In the genomic region with DNA sequence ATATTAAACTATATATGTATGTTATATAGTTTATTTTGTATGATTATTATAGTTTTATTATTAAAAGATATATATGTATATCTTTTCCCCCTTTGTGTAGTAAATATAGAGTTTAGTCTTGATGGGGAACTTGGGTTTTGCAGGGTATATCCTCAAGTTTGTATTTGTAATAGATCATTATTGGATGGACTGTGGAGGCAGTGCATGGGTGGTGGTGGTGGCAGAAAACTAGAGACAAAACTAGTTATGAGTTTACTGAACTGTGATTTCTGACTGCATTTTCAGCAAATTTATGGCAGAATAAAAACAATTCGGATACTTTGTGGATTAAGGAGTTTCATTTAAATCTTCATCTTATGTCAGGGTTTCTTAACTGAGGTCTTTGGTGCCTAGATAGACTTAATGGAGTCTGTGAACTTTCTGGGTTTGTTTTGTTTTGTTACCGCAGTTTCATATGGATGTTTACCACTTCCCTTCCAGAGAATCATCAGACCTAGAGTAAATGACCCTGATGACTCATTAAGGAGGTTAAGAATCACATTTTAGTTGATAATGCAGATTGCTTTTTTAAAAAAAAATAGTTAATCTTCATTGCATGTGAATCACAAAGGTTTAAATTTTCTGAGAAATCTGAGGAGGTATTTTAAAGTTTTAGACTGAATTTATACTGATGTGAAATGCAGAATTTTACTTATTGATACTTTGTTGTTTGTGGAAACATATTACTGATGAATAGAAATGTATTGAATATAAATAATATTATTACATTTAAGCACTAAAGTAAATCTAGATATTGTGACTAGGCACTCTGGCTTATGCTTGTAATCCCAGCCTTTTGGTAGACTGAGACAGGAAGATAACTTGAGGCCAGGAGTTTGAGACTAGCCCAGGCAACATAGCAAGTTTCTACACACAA, we compare ENCODE assay signal across 8 cellular contexts. TPM values are rescaled to one million over a fixed set of nuclear protein-coding genes. Genes with fewer than 3 reads are reported as not detected.
DNase-seq lines count a peak whose midpoint lies in the region; ATAC-seq, FAIRE-seq and TF ChIP-seq lines count a peak whose summit lies in the region.

No MANE protein-coding gene starts in this region.

- intact Hi-C loops in colonic mucosa (cut with DNase I) = no loop called here
- intact Hi-C loops in stomach (cut with DNase I; ENCODE audit: low total_unique reads) = no loop called here

- H3K27me3 Mint-ChIP-seq in activated CD8-positive, alpha-beta memory T cell treated with anti-CD3 and anti-CD28 coated beads, Interleukin-2, amount 10 ng/mL, durations not matched to agents 7 days and 5 days = no peaks in the 10 kb centered on the region

- no peak overlapping the region for H3K9ac ChIP-seq in colonic mucosa (ENCODE audit: low read depth in 2 of 2, low read length in 2 of 2)

- H3K27ac Mint-ChIP-seq in activated CD8-positive, alpha-beta memory T cell treated with anti-CD3 and anti-CD28 coated beads, Interleukin-2, amount 10 ng/mL, durations not matched to agents 7 days and 5 days = peak overlapping the region; percentile 74

- H3K27ac ChIP-seq in colonic mucosa (no peak overlapping the region), stomach (no peak overlapping the region)

- H3K27me3 ChIP-seq in H7 (ENCODE audit: control insufficient read depth, insufficient read depth, low read length) (no peaks in the 10 kb centered on the region), colonic mucosa (no peaks in the 10 kb centered on the region), stomach (no peaks in the 10 kb centered on the region)

- DNase-seq in activated CD8-positive, alpha-beta memory T cell treated with anti-CD3 and anti-CD28 coated beads, Interleukin-2, amount 10 ng/mL, durations not matched to agents 7 days and 5 days = no peak
- DNase-seq in activated CD8-positive, alpha-beta memory T cell treated with anti-CD3 and anti-CD28 coated beads, Interleukin-2, amount 50 U/mL, for 4 hours = no peak
- DNase-seq in RCC 7860 (ENCODE audit: low spot score) (peak; percentile 55), foreskin melanocyte (peak; percentile 78), H7 (no peak), colonic mucosa (no peak), stomach (no peak)

- TF ChIP-seq POLR2A in stomach (IDR thresholded peaks at IDR 0.05) = no peak

- H3K4me3 ChIP-seq in H7 (ENCODE audit: insufficient read depth, low read depth, low read length) (no peak overlapping the region), colonic mucosa (no peak overlapping the region), stomach (no peak overlapping the region)

- CTCF ChIA-PET in activated CD8-positive, alpha-beta memory T cell treated with anti-CD3 and anti-CD28 coated beads, Interleukin-2, amount 10 ng/mL, durations not matched to agents 7 days and 5 days (lab: Charles Lee) = no interaction called here

- peaks cover 7% of the 10 kb centered on the region for H3K36me3 Mint-ChIP-seq in activated CD8-positive, alpha-beta memory T cell treated with anti-CD3 and anti-CD28 coated beads, Interleukin-2, amount 10 ng/mL, durations not matched to agents 7 days and 5 days

- ATAC-seq in activated CD8-positive, alpha-beta memory T cell treated with anti-CD3 and anti-CD28 coated beads, Interleukin-2, amount 10 ng/mL, durations not matched to agents 7 days and 5 days = peak; percentile 84
- ATAC-seq in HG02943 (IDR thresholded peaks at IDR 0.05; ENCODE audit: low read depth, unreplicated experiment) = peak; percentile 94

- H3K4me1 ChIP-seq in colonic mucosa (peaks cover 5% of the 10 kb centered on the region), stomach (peaks cover 0 to 71% (median 48%) of the 10 kb centered on the region in 4 donors)

- TF ChIP-seq CTCF in colonic mucosa (IDR thresholded peaks at IDR 0.05) = no peak
- no peak for TF ChIP-seq CTCF in stomach (IDR thresholded peaks at IDR 0.05)

- H3K36me3 ChIP-seq in H7 (replicated peaks; ENCODE audit: control insufficient read depth, insufficient read depth, low read length) = no peaks in the 10 kb centered on the region
- no peaks in the 10 kb centered on the region for H3K36me3 ChIP-seq in colonic mucosa
- H3K36me3 ChIP-seq in stomach = no peaks in the 10 kb centered on the region

- H3K9me3 Mint-ChIP-seq in activated CD8-positive, alpha-beta memory T cell treated with anti-CD3 and anti-CD28 coated beads, Interleukin-2, amount 10 ng/mL, durations not matched to agents 7 days and 5 days (ENCODE audit: low read depth) = no peaks in the 10 kb centered on the region

- peaks cover 44% of the 10 kb centered on the region for H3K4me1 Mint-ChIP-seq in activated CD8-positive, alpha-beta memory T cell treated with anti-CD3 and anti-CD28 coated beads, Interleukin-2, amount 10 ng/mL, durations not matched to agents 7 days and 5 days

- FAIRE-seq in RCC 7860 (lab: Jason Lieb, UNC) = peak; percentile 35

- H3K4me3 Mint-ChIP-seq in activated CD8-positive, alpha-beta memory T cell treated with anti-CD3 and anti-CD28 coated beads, Interleukin-2, amount 10 ng/mL, durations not matched to agents 7 days and 5 days = no peak overlapping the region

- no peaks in the 10 kb centered on the region for H3K9me3 ChIP-seq in colonic mucosa
- no peaks in the 10 kb centered on the region for H3K9me3 ChIP-seq in stomach

- TF ChIP-seq EP300 in stomach (IDR thresholded peaks at IDR 0.05) = no peak

- WGBS in stomach, 5 donors = 39 to 56% (median 44%) methylated on average over 2 of the region's 2 CpGs

RNA-seq across cellular contexts. Expression of a gene that starts 14.5 kb away (rescaled TPM):
- 10 to 100 TPM; 19.4 to 21.8 TPM for total RNA-seq in activated CD8-positive, alpha-beta memory T cell treated with anti-CD3 and anti-CD28 coated beads, Interleukin-2, amount 10 ng/mL, durations not matched to agents 7 days and 5 days
- 9.5 and 15.6 TPM in 2 replicates for total RNA-seq in H7 (2014; rRNA removed; shearing (Covaris generic))
- 10 to 100 TPM; 18.4 to 20.7 TPM for total RNA-seq in colonic mucosa
- 10 to 100 TPM in 4 of 5 donors, under 1 TPM in 1; 0.87 to 42.2 (median 32.1) TPM for total RNA-seq in stomach
- polyA plus RNA-seq in stomach = 10 to 100 TPM in 1 of 3 donors, 1 to 10 TPM in 2; 4.5 to 11.3 (median 6.7) TPM

Comparison
In these comparisons a context has a peak if more than half of its experiments do, and no peak if none do; other contexts are left out.
1. DNase-seq: peak in RCC 7860 (single experiment) and foreskin melanocyte (single experiment); none in activated CD8-positive, alpha-beta memory T cell treated with anti-CD3 and anti-CD28 coated beads, Interleukin-2, amount 10 ng/mL, durations not matched to agents 7 days and 5 days (single experiment), activated CD8-positive, alpha-beta memory T cell treated with anti-CD3 and anti-CD28 coated beads, Interleukin-2, amount 50 U/mL, for 4 hours (single experiment), H7 (single experiment), colonic mucosa (single experiment) and stomach (single experiment).